Comparison of ENCODE assay signal across 1 cellular context in the genomic region with DNA sequence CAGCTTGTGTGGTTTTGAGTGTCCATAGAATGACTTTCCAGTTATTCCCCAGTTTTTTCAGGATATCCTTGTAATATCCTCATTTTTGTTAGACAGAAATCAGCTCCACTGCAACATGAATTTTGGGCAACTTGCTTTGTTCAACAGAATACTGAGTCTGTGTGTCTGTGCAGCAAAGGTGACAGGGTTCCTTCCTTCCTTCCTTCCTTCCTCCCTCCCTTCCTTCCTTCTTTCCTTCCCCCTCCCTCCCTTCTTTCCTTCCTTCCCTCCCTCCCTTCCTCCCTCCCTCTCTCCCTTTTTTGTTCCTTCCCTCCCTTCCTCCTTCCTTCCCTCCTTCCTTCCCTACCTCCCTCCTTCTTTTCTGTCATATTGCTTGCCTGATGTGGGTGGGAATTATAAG.
TF ChIP-seq lines count a peak whose summit lies in the region.

No MANE protein-coding gene starts in this region.

TF ChIP-seq in GM23338, 12 proteins besides CTCF, POLR2A, EP300 and RAD21 (continued from another document):
- TF ChIP-seq, protein P1, sequence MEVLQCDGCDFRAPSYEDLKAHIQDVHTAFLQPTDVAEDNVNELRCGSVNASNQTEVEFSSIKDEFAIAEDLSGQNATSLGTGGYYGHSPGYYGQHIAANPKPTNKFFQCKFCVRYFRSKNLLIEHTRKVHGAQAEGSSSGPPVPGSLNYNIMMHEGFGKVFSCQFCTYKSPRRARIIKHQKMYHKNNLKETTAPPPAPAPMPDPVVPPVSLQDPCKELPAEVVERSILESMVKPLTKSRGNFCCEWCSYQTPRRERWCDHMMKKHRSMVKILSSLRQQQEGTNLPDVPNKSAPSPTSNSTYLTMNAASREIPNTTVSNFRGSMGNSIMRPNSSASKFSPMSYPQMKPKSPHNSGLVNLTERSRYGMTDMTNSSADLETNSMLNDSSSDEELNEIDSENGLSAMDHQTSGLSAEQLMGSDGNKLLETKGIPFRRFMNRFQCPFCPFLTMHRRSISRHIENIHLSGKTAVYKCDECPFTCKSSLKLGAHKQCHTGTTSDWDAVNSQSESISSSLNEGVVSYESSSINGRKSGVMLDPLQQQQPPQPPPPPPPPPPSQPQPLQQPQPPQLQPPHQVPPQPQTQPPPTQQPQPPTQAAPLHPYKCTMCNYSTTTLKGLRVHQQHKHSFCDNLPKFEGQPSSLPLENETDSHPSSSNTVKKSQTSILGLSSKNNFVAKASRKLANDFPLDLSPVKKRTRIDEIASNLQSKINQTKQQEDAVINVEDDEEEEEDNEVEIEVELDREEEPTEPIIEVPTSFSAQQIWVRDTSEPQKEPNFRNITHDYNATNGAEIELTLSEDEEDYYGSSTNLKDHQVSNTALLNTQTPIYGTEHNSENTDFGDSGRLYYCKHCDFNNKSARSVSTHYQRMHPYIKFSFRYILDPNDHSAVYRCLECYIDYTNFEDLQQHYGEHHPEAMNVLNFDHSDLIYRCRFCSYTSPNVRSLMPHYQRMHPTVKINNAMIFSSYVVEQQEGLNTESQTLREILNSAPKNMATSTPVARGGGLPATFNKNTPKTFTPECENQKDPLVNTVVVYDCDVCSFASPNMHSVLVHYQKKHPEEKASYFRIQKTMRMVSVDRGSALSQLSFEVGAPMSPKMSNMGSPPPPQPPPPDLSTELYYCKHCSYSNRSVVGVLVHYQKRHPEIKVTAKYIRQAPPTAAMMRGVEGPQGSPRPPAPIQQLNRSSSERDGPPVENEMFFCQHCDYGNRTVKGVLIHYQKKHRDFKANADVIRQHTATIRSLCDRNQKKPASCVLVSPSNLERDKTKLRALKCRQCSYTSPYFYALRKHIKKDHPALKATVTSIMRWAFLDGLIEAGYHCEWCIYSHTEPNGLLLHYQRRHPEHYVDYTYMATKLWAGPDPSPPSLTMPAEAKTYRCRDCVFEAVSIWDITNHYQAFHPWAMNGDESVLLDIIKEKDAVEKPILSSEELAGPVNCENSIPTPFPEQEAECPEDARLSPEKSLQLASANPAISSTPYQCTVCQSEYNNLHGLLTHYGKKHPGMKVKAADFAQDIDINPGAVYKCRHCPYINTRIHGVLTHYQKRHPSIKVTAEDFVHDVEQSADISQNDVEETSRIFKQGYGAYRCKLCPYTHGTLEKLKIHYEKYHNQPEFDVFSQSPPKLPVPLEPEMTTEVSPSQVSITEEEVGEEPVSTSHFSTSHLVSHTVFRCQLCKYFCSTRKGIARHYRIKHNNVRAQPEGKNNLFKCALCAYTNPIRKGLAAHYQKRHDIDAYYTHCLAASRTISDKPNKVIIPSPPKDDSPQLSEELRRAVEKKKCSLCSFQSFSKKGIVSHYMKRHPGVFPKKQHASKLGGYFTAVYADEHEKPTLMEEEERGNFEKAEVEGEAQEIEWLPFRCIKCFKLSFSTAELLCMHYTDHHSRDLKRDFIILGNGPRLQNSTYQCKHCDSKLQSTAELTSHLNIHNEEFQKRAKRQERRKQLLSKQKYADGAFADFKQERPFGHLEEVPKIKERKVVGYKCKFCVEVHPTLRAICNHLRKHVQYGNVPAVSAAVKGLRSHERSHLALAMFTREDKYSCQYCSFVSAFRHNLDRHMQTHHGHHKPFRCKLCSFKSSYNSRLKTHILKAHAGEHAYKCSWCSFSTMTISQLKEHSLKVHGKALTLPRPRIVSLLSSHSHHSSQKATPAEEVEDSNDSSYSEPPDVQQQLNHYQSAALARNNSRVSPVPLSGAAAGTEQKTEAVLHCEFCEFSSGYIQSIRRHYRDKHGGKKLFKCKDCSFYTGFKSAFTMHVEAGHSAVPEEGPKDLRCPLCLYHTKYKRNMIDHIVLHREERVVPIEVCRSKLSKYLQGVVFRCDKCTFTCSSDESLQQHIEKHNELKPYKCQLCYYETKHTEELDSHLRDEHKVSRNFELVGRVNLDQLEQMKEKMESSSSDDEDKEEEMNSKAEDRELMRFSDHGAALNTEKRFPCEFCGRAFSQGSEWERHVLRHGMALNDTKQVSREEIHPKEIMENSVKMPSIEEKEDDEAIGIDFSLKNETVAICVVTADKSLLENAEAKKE (CRISPR knock-in tag; IDR thresholded peaks at IDR 0.05): no peak
TF ChIP-seq in GM23338: peak in this region for 0.
